In genomic region chr5:109692011-109692410, GRCh38 we compare ENCODE assay signal across 8 cellular contexts.
DNase-seq lines count a peak whose midpoint lies in the region; FAIRE-seq and TF ChIP-seq lines count a peak whose summit lies in the region.

No MANE protein-coding gene starts in this region.

- no peak for FAIRE-seq in H54 (lab: Jason Lieb, UNC)

- TF ChIP-seq CTCF in GM12865 (IDR thresholded peaks at IDR 0.05; ENCODE audit: insufficient read depth, low read depth, low read length, missing control alignments) (no peak), epithelial cell of esophagus (IDR thresholded peaks at IDR 0.05; ENCODE audit: insufficient read depth, low read depth, low read length, missing control alignments) (no peak)

- H3K4me3 ChIP-seq in GM12865 (ENCODE audit: low read depth, low read length) (peak overlapping the region; percentile 77), epithelial cell of esophagus (ENCODE audit: low read length) (peak overlapping the region; percentile 87), skeletal muscle cell (ENCODE audit: low read depth, low read length) (peak overlapping the region; percentile 94)

- no peak for TF ChIP-seq POLR2A in H54 (IDR thresholded peaks at IDR 0.05; ENCODE audit: low read depth, low read length)

- DNase-seq in GM12865 (ENCODE audit: low read depth) (peak; percentile 41), RKO (ENCODE audit: low spot score) (peak; percentile 43), epithelial cell of esophagus (ENCODE audit: low read depth) (peak; percentile 37), skeletal muscle cell (ENCODE audit: low read depth) (no peak), GDM1 (lab: John Stamatoyannopoulos, UW) (no peak), NCI-H146 treated with DMSO at 0.1 percent for 48 hours (lab: John Stamatoyannopoulos, UW; ENCODE audit: unreplicated experiment) (no peak), iPS-NIHi7 (ENCODE audit: extremely low spot score) (no peak), H54 (ENCODE audit: insufficient read length, low spot score) (no peak)

Comparison
In these comparisons a context has a peak if more than half of its experiments do, and no peak if none do; other contexts are left out.
1. DNase-seq: peak in GM12865 (single experiment), RKO (single experiment) and epithelial cell of esophagus (single experiment); none in skeletal muscle cell (single experiment), GDM1 (single experiment), NCI-H146 treated with DMSO at 0.1 percent for 48 hours (single experiment), iPS-NIHi7 (single experiment) and H54 (single experiment).
2. Peak in every context shown above with its lines, with median percentiles within 50 percentile points of each other: H3K4me3 ChIP-seq.